9 cellular contexts compared by ENCODE assay signal in genomic region chr6:148203970-148204369, GRCh38.
DNase-seq lines count a peak whose midpoint lies in the region; ATAC-seq and TF ChIP-seq lines count a peak whose summit lies in the region.
"Had no signal": no experiment of that assay in that cellular context is flagged by ENCODE, and none has a peak within 500 bp of the region (broad histone marks: within the 10 kb centered on the region; RNA-seq: fewer than 3 reads in every experiment).

No MANE protein-coding gene starts in this region.

- peak; percentile 99 for ATAC-seq in HG03095 (IDR thresholded peaks at IDR 0.05; ENCODE audit: unreplicated experiment)
- ATAC-seq: body of pancreas had no signal

- H3K27me3 ChIP-seq in SK-N-SH (ENCODE audit: insufficient read depth), result no peaks in the 10 kb centered on the region
- no peaks in the 10 kb centered on the region for H3K27me3 ChIP-seq in PC-9 (ENCODE audit: insufficient read depth, low read depth)
- H3K27me3 ChIP-seq: body of pancreas had no signal

- peaks cover 43% of the 10 kb centered on the region for H3K27me3 Mint-ChIP-seq in activated naive CD8-positive, alpha-beta T cell

- H3K4me1 ChIP-seq in SK-N-SH (ENCODE audit: control insufficient read depth in 1 of 2, insufficient read depth in 2 of 2, low read depth in 1 of 2, low read length in 1 of 2) (no peaks in the 10 kb centered on the region), PC-9 (replicated peaks; ENCODE audit: insufficient read depth) (no peaks in the 10 kb centered on the region)

- H3K9me2 ChIP-seq in SK-N-SH (no peaks in the 10 kb centered on the region), PC-9 (ENCODE audit: insufficient read depth) (no peaks in the 10 kb centered on the region)

- H3K27ac ChIP-seq in SK-N-SH (ENCODE audit: low read depth in 2 of 2, low read length in 1 of 2) (0 out of 4 replicates have a peak overlapping the region, but pooled peaks of 1 of the 2 experiments have one; percentile 12), PC-9 (no peak overlapping the region)
- H3K27ac ChIP-seq: body of pancreas had no signal

- BruUV-seq in PC-9 (replicated peaks; lab: Mats Ljungman, UMichigan), result no TSS peak

- H4K20me1 ChIP-seq in SK-N-SH (ENCODE audit: insufficient read depth) (no peaks in the 10 kb centered on the region), PC-9 (ENCODE audit: insufficient read depth) (no peaks in the 10 kb centered on the region)

- CTCF ChIA-PET in SK-N-SH (lab: Yijun Ruan, JAX) (no interaction called here), PC-9 (lab: Charles Lee) (no interaction called here)

- intact Hi-C loops in PC-9 (cut with micrococcal nuclease; ENCODE audit: unreplicated experiment), result no loop called here

- DNase-seq in SHP77 (lab: John Stamatoyannopoulos, UW) (peak; percentile 17 to 33), SHP77 treated with DMSO at 0.1 percent for 48 hours (lab: John Stamatoyannopoulos, UW) (no peak), SK-N-SH (no peak), PC-9 (no peak), hippocampal formation (lab: John Stamatoyannopoulos, UW) (no peak)
- DNase-seq in stimulated activated CD4-positive, alpha-beta T cell treated with anti-CD3 and anti-CD28 coated beads, Interleukin-1b, Interleukin-23, amount 100 ng/mL, for 48 hours, result peak; percentile 74

- peaks cover 12% of the 10 kb centered on the region for H3K9me3 Mint-ChIP-seq in activated naive CD8-positive, alpha-beta T cell (ENCODE audit: low read depth)

- no peaks in the 10 kb centered on the region for H3K9me3 ChIP-seq in SK-N-SH
- no peaks in the 10 kb centered on the region for H3K9me3 ChIP-seq in PC-9 (ENCODE audit: insufficient read depth, low read depth)
- H3K9me3 ChIP-seq: body of pancreas had no signal

- TF ChIP-seq CTCF in SK-N-SH (IDR thresholded peaks at IDR 0.05) (no peak), PC-9 (conservative IDR thresholded peaks at IDR 0.05) (no peak)

- no peak overlapping the region for H3K9ac ChIP-seq in SK-N-SH

- 28% methylated on average over 9 of the region's 9 CpGs for WGBS in SK-N-SH (ENCODE audit: low lambda C conversion rate)

- H3K79me2 ChIP-seq in SK-N-SH (ENCODE audit: insufficient read depth) (no peaks in the 10 kb centered on the region), PC-9 (ENCODE audit: low read depth) (no peaks in the 10 kb centered on the region)

- H3K4me3 ChIP-seq in SK-N-SH (ENCODE audit: low read depth in 2 of 2, low read length in 1 of 2) (no peak overlapping the region), PC-9 (no peak overlapping the region)
- H3K4me3 ChIP-seq: body of pancreas had no signal

- H3K4me1 Mint-ChIP-seq in activated naive CD8-positive, alpha-beta T cell (ENCODE audit: low read depth), result peaks cover 49% of the 10 kb centered on the region

- peaks cover 2% of the 10 kb centered on the region for H3K36me3 Mint-ChIP-seq in activated naive CD8-positive, alpha-beta T cell

- H2AFZ ChIP-seq in SK-N-SH (ENCODE audit: low read depth), result 0 out of 2 replicates have a peak overlapping the region, but pooled peaks have one; percentile 32
- H2AFZ ChIP-seq in PC-9, result no peak overlapping the region

- H3K4me3 Mint-ChIP-seq in activated naive CD8-positive, alpha-beta T cell, result peak overlapping the region; percentile 56

- H3K36me3 ChIP-seq in SK-N-SH (replicated peaks in 1 of 2; ENCODE audit: control insufficient read depth in 1 of 2, insufficient read depth in 2 of 2, low read length in 1 of 2) (no peaks in the 10 kb centered on the region), PC-9 (ENCODE audit: low read depth) (no peaks in the 10 kb centered on the region)

- H3F3A ChIP-seq in SK-N-SH (replicated peaks; ENCODE audit: insufficient read depth), result peaks cover 12% of the 10 kb centered on the region
- no peaks in the 10 kb centered on the region for H3F3A ChIP-seq in PC-9 (ENCODE audit: insufficient read depth, low read depth)

- POLR2A ChIA-PET in SK-N-SH (lab: Yijun Ruan, JAX), result no interaction called here
- POLR2A ChIA-PET in PC-9 (lab: Charles Lee; ENCODE audit: unreplicated experiment), result interaction anchor here (0.7 kb wide), 1 partner anchor 11 kb away, joined by 7 read pairs; no protein-coding TSS in a partner anchor

- no peak overlapping the region for H3K4me2 ChIP-seq in SK-N-SH
- no peak overlapping the region for H3K4me2 ChIP-seq in PC-9

- no peak for TF ChIP-seq EP300 in SK-N-SH (IDR thresholded peaks at IDR 0.05; ENCODE audit: borderline replicate concordance in 1 of 2, low read depth in 1 of 2, low read length in 1 of 2)

- peak overlapping the region; percentile 86 for H3K27ac Mint-ChIP-seq in activated naive CD8-positive, alpha-beta T cell

- TF ChIP-seq RAD21 in SK-N-SH (IDR thresholded peaks at IDR 0.05; ENCODE audit: low read length), result no peak

TF ChIP-seq in SK-N-SH, 30 proteins besides CTCF, POLR2A, EP300 and RAD21 (continues in another document):
- TF ChIP-seq ZBTB33 (IDR thresholded peaks at IDR 0.05; ENCODE audit: borderline replicate concordance, low read depth), result no peak
- TF ChIP-seq TAF1 (IDR thresholded peaks at IDR 0.05; ENCODE audit: borderline replicate concordance, low read depth, low read length), result no peak
- TF ChIP-seq FOXM1 (IDR thresholded peaks at IDR 0.05; ENCODE audit: low read depth), result no peak
- TF ChIP-seq TCF12 (IDR thresholded peaks at IDR 0.05), result 0 out of 2 replicates have a peak, but pooled peaks have one; percentile 20
- no peak for TF ChIP-seq IRF3 (IDR thresholded peaks at IDR 0.05; ENCODE audit: low read depth, low read length)
- TF ChIP-seq EZH2phosphoT487 (IDR thresholded peaks at IDR 0.05; ENCODE audit: borderline replicate concordance, low read depth), result no peak
- TF ChIP-seq SIN3A (IDR thresholded peaks at IDR 0.05; ENCODE audit: borderline replicate concordance, low read depth, low read length), result no peak
- no peak for TF ChIP-seq GABPA (IDR thresholded peaks at IDR 0.05; ENCODE audit: low read depth)
- TF ChIP-seq FOSL2 (IDR thresholded peaks at IDR 0.05; ENCODE audit: borderline replicate concordance, low read depth), result peak; percentile 21; the same call in 1 of the 2 replicates
- TF ChIP-seq MEF2A (IDR thresholded peaks at IDR 0.05; ENCODE audit: borderline replicate concordance, low read depth), result no peak
- TF ChIP-seq USF1 (IDR thresholded peaks at IDR 0.05; ENCODE audit: borderline replicate concordance, low read depth), result no peak
- no peak for TF ChIP-seq FOXJ3 (CRISPR knock-in tag; IDR thresholded peaks at IDR 0.05)
- no peak for TF ChIP-seq TEAD4 (IDR thresholded peaks at IDR 0.05; ENCODE audit: borderline replicate concordance, insufficient read depth)
- peak; percentile 13; the same call in 1 of the 2 replicates for TF ChIP-seq MAX (IDR thresholded peaks at IDR 0.05; ENCODE audit: low read depth)
- TF ChIP-seq RXRA (IDR thresholded peaks at IDR 0.05; ENCODE audit: borderline replicate concordance, low read depth), result no peak
- no peak for TF ChIP-seq SMC3 (IDR thresholded peaks at IDR 0.05; ENCODE audit: low read depth, low read length)
- TF ChIP-seq JUND (IDR thresholded peaks at IDR 0.05), result no peak
- peak; percentile 18 for TF ChIP-seq PBX3 (IDR thresholded peaks at IDR 0.05)
- no peak for TF ChIP-seq RFX5 (IDR thresholded peaks at IDR 0.05; ENCODE audit: low read length)
- no peak for TF ChIP-seq ELF1 (IDR thresholded peaks at IDR 0.05)
- no peak for TF ChIP-seq YY1 (IDR thresholded peaks at IDR 0.05; ENCODE audit: low read depth)
- no peak for TF ChIP-seq POLR2AphosphoS5 (IDR thresholded peaks at IDR 0.05; ENCODE audit: low read depth, low read length)

Comparison
In these comparisons a context has a peak if more than half of its experiments do, and no peak if none do; other contexts are left out.
1. DNase-seq: peak in SHP77 (2 of 2) and stimulated activated CD4-positive, alpha-beta T cell treated with anti-CD3 and anti-CD28 coated beads, Interleukin-1b, Interleukin-23, amount 100 ng/mL, for 48 hours (single experiment); none in SHP77 treated with DMSO at 0.1 percent for 48 hours (single experiment), SK-N-SH (single experiment), PC-9 (0 of 2) and hippocampal formation (0 of 2).